Comparison of ENCODE assay signal across 8 cellular contexts in genomic region chr10:29386347-29386999, GRCh38.
DNase-seq lines count a peak whose midpoint lies in the region; ATAC-seq, FAIRE-seq and TF ChIP-seq lines count a peak whose summit lies in the region.

No MANE protein-coding gene starts in this region.

- DNase-seq in NCI-H2171 treated with DMSO at 0.1 percent for 48 hours (lab: John Stamatoyannopoulos, UW) (peak; percentile 21), NCI-H2171 (lab: John Stamatoyannopoulos, UW) (no peak), NCI-H82 treated with DMSO at 0.1 percent for 48 hours (lab: John Stamatoyannopoulos, UW; ENCODE audit: unreplicated experiment) (peak; percentile 24), mesothelial cell of epicardium (ENCODE audit: low spot score in 2 of 2, unreplicated experiment in 2 of 2) (no peak), ureter (ENCODE audit: low spot score) (no peak)
- DNase-seq in T-helper 2 cell treated with Interferon-gamma antibody and Interleukin-4, amounts not matched to agents 5 μg/mL and 100 μg/mL, for 36 hours (ENCODE audit: low spot score): no peak

- FAIRE-seq in colon (lab: Jason Lieb, UNC): peak; percentile 61

- H3K9me3 Mint-ChIP-seq in mesothelial cell of epicardium: peaks cover 5% of the 10 kb centered on the region
- no peaks in the 10 kb centered on the region for H3K9me3 Mint-ChIP-seq in T-helper 2 cell treated with Interferon-gamma antibody and Interleukin-4, amounts not matched to agents 5 μg/mL and 100 μg/mL, for 36 hours

- peaks cover 34% of the 10 kb centered on the region for H3K4me1 Mint-ChIP-seq in mesothelial cell of epicardium
- peaks cover 7% of the 10 kb centered on the region for H3K4me1 Mint-ChIP-seq in T-helper 2 cell treated with Interferon-gamma antibody and Interleukin-4, amounts not matched to agents 5 μg/mL and 100 μg/mL, for 36 hours (ENCODE audit: low read depth)

- H3K27me3 Mint-ChIP-seq in mesothelial cell of epicardium (ENCODE audit: low read depth): no peaks in the 10 kb centered on the region
- H3K27me3 Mint-ChIP-seq in T-helper 2 cell treated with Interferon-gamma antibody and Interleukin-4, amounts not matched to agents 5 μg/mL and 100 μg/mL, for 36 hours (ENCODE audit: low read depth): peaks cover 11% of the 10 kb centered on the region

- H3K36me3 Mint-ChIP-seq in mesothelial cell of epicardium: peaks cover 2% of the 10 kb centered on the region
- no peaks in the 10 kb centered on the region for H3K36me3 Mint-ChIP-seq in T-helper 2 cell treated with Interferon-gamma antibody and Interleukin-4, amounts not matched to agents 5 μg/mL and 100 μg/mL, for 36 hours (ENCODE audit: low read depth)

- TF ChIP-seq CTCF in mesothelial cell of epicardium (IDR thresholded peaks at IDR 0.05; ENCODE audit: unreplicated experiment): peak; percentile 79

- ATAC-seq in GM21576 (IDR thresholded peaks at IDR 0.05; ENCODE audit: unreplicated experiment): peak; percentile 55

- no peak overlapping the region for H3K4me3 Mint-ChIP-seq in mesothelial cell of epicardium
- no peak overlapping the region for H3K4me3 Mint-ChIP-seq in T-helper 2 cell treated with Interferon-gamma antibody and Interleukin-4, amounts not matched to agents 5 μg/mL and 100 μg/mL, for 36 hours

- H3K27ac Mint-ChIP-seq in mesothelial cell of epicardium: peak overlapping the region; percentile 74
- H3K27ac Mint-ChIP-seq in T-helper 2 cell treated with Interferon-gamma antibody and Interleukin-4, amounts not matched to agents 5 μg/mL and 100 μg/mL, for 36 hours: no peak overlapping the region

Comparison
In these comparisons a context has a peak if more than half of its experiments do, and no peak if none do; other contexts are left out.
1. DNase-seq: peak in NCI-H2171 treated with DMSO at 0.1 percent for 48 hours (single experiment) and NCI-H82 treated with DMSO at 0.1 percent for 48 hours (single experiment); none in NCI-H2171 (single experiment), mesothelial cell of epicardium (0 of 2), ureter (single experiment) and T-helper 2 cell treated with Interferon-gamma antibody and Interleukin-4, amounts not matched to agents 5 μg/mL and 100 μg/mL, for 36 hours (single experiment).